ENCODE assay signal across 11 cellular contexts in genomic region chr18:46899274-46899948, GRCh38. TPM values are rescaled to one million over a fixed set of nuclear protein-coding genes. Genes with fewer than 3 reads are reported as not detected.
DNase-seq lines count a peak whose midpoint lies in the region; ATAC-seq, FAIRE-seq and TF ChIP-seq lines count a peak whose summit lies in the region.
"Had no signal": no experiment of that assay in that cellular context is flagged by ENCODE, and none has a peak within 500 bp of the region (broad histone marks: within the 10 kb centered on the region; RNA-seq: fewer than 3 reads in every experiment).

No MANE protein-coding gene starts in this region.

- no peak for FAIRE-seq in astrocyte (lab: Jason Lieb, UNC)

- H3K27ac ChIP-seq in A673 (ENCODE audit: low read depth, low read length, poor library complexity, severe bottlenecking) (peak overlapping the region; percentile 24), astrocyte (ENCODE audit: low read depth, low read length) (no peak overlapping the region), aorta (ENCODE audit: low read depth in 1 of 2, low read length in 2 of 2) (no peak overlapping the region), gastroesophageal sphincter (no peak overlapping the region)
- H3K27ac ChIP-seq: vagina had no signal

- no peaks in the 10 kb centered on the region for H3K9me3 Mint-ChIP-seq in astrocyte (ENCODE audit: unreplicated experiment)
- no peaks in the 10 kb centered on the region for H3K9me3 Mint-ChIP-seq in activated CD8-positive, alpha-beta T cell treated with anti-CD3 and anti-CD28 coated beads, Interleukin-2, amount 10 ng/mL, durations not matched to agents 7 days and 5 days (ENCODE audit: insufficient read depth)
- H3K9me3 Mint-ChIP-seq: dendritic cell treated with granulocyte-macrophage colony-stimulating factor and Interleukin-4, amounts not matched to agents 40 ng/mL and 50 ng/mL, for 4 days had no signal

- H4K20me1 ChIP-seq in astrocyte (ENCODE audit: insufficient read depth, low read length): peaks cover 46% of the 10 kb centered on the region

- no peak overlapping the region for H3K27ac Mint-ChIP-seq in astrocyte (ENCODE audit: unreplicated experiment)
- no peak overlapping the region for H3K27ac Mint-ChIP-seq in activated CD8-positive, alpha-beta T cell treated with anti-CD3 and anti-CD28 coated beads, Interleukin-2, amount 10 ng/mL, durations not matched to agents 7 days and 5 days
- H3K27ac Mint-ChIP-seq: dendritic cell treated with granulocyte-macrophage colony-stimulating factor and Interleukin-4, amounts not matched to agents 40 ng/mL and 50 ng/mL, for 4 days had no signal

- H3K36me3 Mint-ChIP-seq in astrocyte (ENCODE audit: low read depth, unreplicated experiment): no peaks in the 10 kb centered on the region
- H3K36me3 Mint-ChIP-seq in activated CD8-positive, alpha-beta T cell treated with anti-CD3 and anti-CD28 coated beads, Interleukin-2, amount 10 ng/mL, durations not matched to agents 7 days and 5 days (ENCODE audit: low read depth): peaks cover 26% of the 10 kb centered on the region

- H3K27me3 ChIP-seq in A673 (replicated peaks; ENCODE audit: insufficient read depth, low read depth, low read length, poor library complexity) (no peaks in the 10 kb centered on the region), astrocyte (ENCODE audit: insufficient read depth, low read length) (no peaks in the 10 kb centered on the region), aorta (ENCODE audit: control insufficient read depth in 1 of 2, insufficient read depth in 2 of 2, low read length in 1 of 2) (no peaks in the 10 kb centered on the region), gastroesophageal sphincter (no peaks in the 10 kb centered on the region)
- H3K27me3 ChIP-seq: vagina had no signal

- H3K79me2 ChIP-seq in astrocyte (ENCODE audit: insufficient read depth, low read length): peaks cover 70% of the 10 kb centered on the region

- no peak overlapping the region for H3K4me3 Mint-ChIP-seq in astrocyte (ENCODE audit: unreplicated experiment)
- H3K4me3 Mint-ChIP-seq in activated CD8-positive, alpha-beta T cell treated with anti-CD3 and anti-CD28 coated beads, Interleukin-2, amount 10 ng/mL, durations not matched to agents 7 days and 5 days: no peak overlapping the region
- H3K4me3 Mint-ChIP-seq: dendritic cell treated with granulocyte-macrophage colony-stimulating factor and Interleukin-4, amounts not matched to agents 40 ng/mL and 50 ng/mL, for 4 days had no signal

- H3K36me3 ChIP-seq in A673 (ENCODE audit: insufficient read depth, low read length, poor library complexity, severe bottlenecking) (no peaks in the 10 kb centered on the region), astrocyte (ENCODE audit: insufficient read depth, low read length) (no peaks in the 10 kb centered on the region), aorta (ENCODE audit: control insufficient read depth in 1 of 2, insufficient read depth in 2 of 2, low read length in 1 of 2) (no peaks in the 10 kb centered on the region), gastroesophageal sphincter (no peaks in the 10 kb centered on the region)
- H3K36me3 ChIP-seq: vagina had no signal

- DNase-seq in A673 (ENCODE audit: low spot score): no peak
- DNase-seq in astrocyte (ENCODE audit: low read depth): peak; percentile 10
- DNase-seq in activated CD8-positive, alpha-beta T cell treated with anti-CD3 and anti-CD28 coated beads, Interleukin-2, amount 10 ng/mL, durations not matched to agents 7 days and 5 days: no peak
- no peak for DNase-seq in ureter (ENCODE audit: low spot score)
- no peak for DNase-seq in aorta
- DNase-seq: hippocampal formation had no signal

- H3K4me3 ChIP-seq in A673 (ENCODE audit: low read depth, low read length, poor library complexity, severe bottlenecking) (no peak overlapping the region), astrocyte (ENCODE audit: insufficient read depth, low read depth, low read length) (no peak overlapping the region), aorta (ENCODE audit: low read length in 2 of 2) (no peak overlapping the region), gastroesophageal sphincter (no peak overlapping the region)
- H3K4me3 ChIP-seq: vagina had no signal

- no peak overlapping the region for H3K4me2 ChIP-seq in astrocyte (ENCODE audit: low read length)

- H2AFZ ChIP-seq in astrocyte (ENCODE audit: low read depth, low read length): no peak overlapping the region

- TF ChIP-seq CTCF in A673 (conservative IDR thresholded peaks at IDR 0.05; ENCODE audit: low read depth, low read length) (no peak), astrocyte (IDR thresholded peaks at IDR 0.05; ENCODE audit: insufficient read depth, low read depth, low read length) (no peak), gastroesophageal sphincter (IDR thresholded peaks at IDR 0.05) (no peak)

- peaks cover 4% of the 10 kb centered on the region for H3K4me1 Mint-ChIP-seq in astrocyte (ENCODE audit: low read depth, unreplicated experiment)
- peaks cover 4% of the 10 kb centered on the region for H3K4me1 Mint-ChIP-seq in activated CD8-positive, alpha-beta T cell treated with anti-CD3 and anti-CD28 coated beads, Interleukin-2, amount 10 ng/mL, durations not matched to agents 7 days and 5 days (ENCODE audit: low read depth)

- TF ChIP-seq EP300 in gastroesophageal sphincter (IDR thresholded peaks at IDR 0.05): no peak

- H3K9me3 ChIP-seq in A673 (ENCODE audit: low read depth, low read length, poor library complexity, severe bottlenecking) (no peaks in the 10 kb centered on the region), astrocyte (ENCODE audit: insufficient read depth, low read depth, low read length) (no peaks in the 10 kb centered on the region), aorta (ENCODE audit: control insufficient read depth, low read length) (no peaks in the 10 kb centered on the region), gastroesophageal sphincter (no peaks in the 10 kb centered on the region)
- H3K9me3 ChIP-seq: vagina had no signal

- no peak overlapping the region for H3K9ac ChIP-seq in astrocyte (ENCODE audit: low read length)

- intact Hi-C loops in A673 (cut with micrococcal nuclease; ENCODE audit: unreplicated experiment) (no loop called here), aorta (cut with DNase I) (no loop called here)

- no peak for TF ChIP-seq POLR2A in gastroesophageal sphincter (IDR thresholded peaks at IDR 0.05)

- ATAC-seq in GM19397 (IDR thresholded peaks at IDR 0.05; ENCODE audit: unreplicated experiment): peak; percentile 71
- ATAC-seq in HG02938 (IDR thresholded peaks at IDR 0.05; ENCODE audit: unreplicated experiment): peak; percentile 77
- ATAC-seq in activated CD8-positive, alpha-beta T cell treated with anti-CD3 and anti-CD28 coated beads, Interleukin-2, amount 10 ng/mL, durations not matched to agents 7 days and 5 days: no peak
- ATAC-seq in aorta (ENCODE audit: low FRiP score): no peak
- no peak for ATAC-seq in gastroesophageal sphincter

- CTCF ChIA-PET in A673 (lab: Charles Lee): no interaction called here
- CTCF ChIA-PET in activated CD8-positive, alpha-beta T cell treated with anti-CD3 and anti-CD28 coated beads, Interleukin-2, amount 10 ng/mL, durations not matched to agents 7 days and 5 days (lab: Charles Lee): no interaction called here

- 48 to 63% methylated on average over 2 of the region's 2 CpGs for WGBS in aorta, 2 donors
- 51 to 73% methylated on average over 2 of the region's 2 CpGs for WGBS in gastroesophageal sphincter (ENCODE audit: low coverage in 1 of 2), 2 donors

- no TSS peak for BruUV-seq in A673 (replicated peaks; lab: Mats Ljungman, UMichigan)

- peaks cover 20% of the 10 kb centered on the region for H3K4me1 ChIP-seq in A673 (ENCODE audit: insufficient read depth, low read length, poor library complexity, severe bottlenecking)
- no peaks in the 10 kb centered on the region for H3K4me1 ChIP-seq in astrocyte (ENCODE audit: insufficient read depth, low read length)
- no peaks in the 10 kb centered on the region for H3K4me1 ChIP-seq in aorta (ENCODE audit: control insufficient read depth in 1 of 2, insufficient read depth in 2 of 2, low read length in 2 of 2)
- H3K4me1 ChIP-seq in gastroesophageal sphincter: peaks cover 0 to 11% (median 0%) of the 10 kb centered on the region in 3 donors

- no peaks in the 10 kb centered on the region for H3K27me3 Mint-ChIP-seq in astrocyte (ENCODE audit: low read depth, unreplicated experiment)
- no peaks in the 10 kb centered on the region for H3K27me3 Mint-ChIP-seq in activated CD8-positive, alpha-beta T cell treated with anti-CD3 and anti-CD28 coated beads, Interleukin-2, amount 10 ng/mL, durations not matched to agents 7 days and 5 days (ENCODE audit: low read depth)
- H3K27me3 Mint-ChIP-seq: dendritic cell treated with granulocyte-macrophage colony-stimulating factor and Interleukin-4, amounts not matched to agents 40 ng/mL and 50 ng/mL, for 4 days had no signal

- POLR2A ChIA-PET in A673 (lab: Charles Lee; ENCODE audit: low non-redundant PET): no interaction called here
- POLR2A ChIA-PET in activated CD8-positive, alpha-beta T cell treated with anti-CD3 and anti-CD28 coated beads, Interleukin-2, amount 10 ng/mL, durations not matched to agents 7 days and 5 days (lab: Charles Lee): interaction anchor here (0.9 kb wide), 1 partner anchor 32 kb away, joined by 3 read pairs; no protein-coding TSS in a partner anchor

RNA-seq across cellular contexts. Expression of gene PIAS2, which starts 17.9 kb away (rescaled TPM):
- total RNA-seq in A673 (2021) (72.8 and 78.7 TPM in 2 replicates), astrocyte (28.4 and 29.3 TPM in 2 replicates), ureter (59.9 TPM), aorta (10 to 100 TPM; 40.9 to 45.5 TPM), gastroesophageal sphincter (10 to 100 TPM; 26.4 to 31.0 (median 28.1) TPM)
- total RNA-seq in activated CD8-positive, alpha-beta T cell treated with anti-CD3 and anti-CD28 coated beads, Interleukin-2, amount 10 ng/mL, durations not matched to agents 7 days and 5 days: 10 to 100 TPM; 25.7 to 26.0 TPM
- 1 to 10 TPM; 5.0 to 8.9 TPM for polyA plus RNA-seq in aorta

RNA-seq across cellular contexts. Expression of gene KATNAL2, which starts 18.0 kb away (rescaled TPM):
- total RNA-seq in A673 (2021) (10.6 and 15.4 TPM in 2 replicates), astrocyte (3.0 and 3.8 TPM in 2 replicates), ureter (3.5 TPM), aorta (1 to 10 TPM; 1.8 to 3.2 TPM), gastroesophageal sphincter (1 to 10 TPM in 3 of 4 donors, under 1 TPM in 1; 0.89 to 4.1 (median 3.3) TPM)
- total RNA-seq in activated CD8-positive, alpha-beta T cell treated with anti-CD3 and anti-CD28 coated beads, Interleukin-2, amount 10 ng/mL, durations not matched to agents 7 days and 5 days: under 1 TPM; 0.34 to 0.76 TPM
- 1 to 10 TPM; 1.6 to 1.8 TPM for polyA plus RNA-seq in aorta

Comparison
In these comparisons a context has a peak if more than half of its experiments do, and no peak if none do; other contexts are left out.
1. ATAC-seq: peak in GM19397 (single experiment) and HG02938 (single experiment); none in activated CD8-positive, alpha-beta T cell treated with anti-CD3 and anti-CD28 coated beads, Interleukin-2, amount 10 ng/mL, durations not matched to agents 7 days and 5 days (single experiment), aorta (single experiment) and gastroesophageal sphincter (single experiment).